In genomic region chr1:101506541-101507164, GRCh38 we compare ENCODE assay signal across 9 cellular contexts.
A peak's percentile ranks its signal among the peaks of the same experiment; 100 is the strongest.
DNase-seq lines count a peak whose midpoint lies in the region; ATAC-seq and TF ChIP-seq lines count a peak whose summit lies in the region.
"Had no signal": no experiment of that assay in that cellular context is flagged by ENCODE, and none has a peak within 500 bp of the region (broad histone marks: within the 10 kb centered on the region; RNA-seq: fewer than 3 reads in every experiment).

No MANE protein-coding gene starts in this region.

- H3K4me1 ChIP-seq in SJCRH30: no peaks in the 10 kb centered on the region
- no peaks in the 10 kb centered on the region for H3K4me1 ChIP-seq in upper lobe of right lung
- H3K4me1 ChIP-seq: BLaER1 had no signal

- H3K9me3 ChIP-seq in SJCRH30 (replicated peaks) (no peaks in the 10 kb centered on the region; the same call in 1 of the 2 replicates), upper lobe of right lung (no peaks in the 10 kb centered on the region)

- H3K36me3 ChIP-seq in SJCRH30 (no peaks in the 10 kb centered on the region), upper lobe of right lung (no peaks in the 10 kb centered on the region)
- H3K36me3 ChIP-seq: BLaER1 had no signal

- intact Hi-C loops in upper lobe of right lung (cut with DNase I): no loop called here

- DNase-seq in DMS79 treated with DMSO at 0.1 percent for 48 hours (lab: John Stamatoyannopoulos, UW) (peak; percentile 3), DMS79 (lab: John Stamatoyannopoulos, UW) (no peak), HuH-7 (ENCODE audit: low spot score) (peak; percentile 12), SJCRH30 (peak; percentile 23 to 74), cerebellum (ENCODE audit: low spot score) (peak; percentile 33), lung microvascular endothelial cell (ENCODE audit: low read depth in 2 of 2) (peak; percentile 37 to 60), upper lobe of right lung (no peak)

- H3K4me3 ChIP-seq in SJCRH30: no peak overlapping the region
- H3K4me3 ChIP-seq in upper lobe of right lung: no peak overlapping the region
- H3K4me3 ChIP-seq: BLaER1 had no signal

- ATAC-seq in GM19468 (IDR thresholded peaks at IDR 0.05; ENCODE audit: extremely low read depth, unreplicated experiment): peak; percentile 68
- peak; percentile 75 for ATAC-seq in upper lobe of right lung

- TF ChIP-seq CTCF in upper lobe of right lung (IDR thresholded peaks at IDR 0.05): peak; percentile 77

- H3K27ac ChIP-seq in SJCRH30: no peak overlapping the region
- H3K27ac ChIP-seq in upper lobe of right lung: no peak overlapping the region
- H3K27ac ChIP-seq: BLaER1 had no signal

- H3K27me3 ChIP-seq in SJCRH30 (no peaks in the 10 kb centered on the region), upper lobe of right lung (no peaks in the 10 kb centered on the region)
- H3K27me3 ChIP-seq: BLaER1 had no signal

Comparison
In these comparisons a context has a peak if more than half of its experiments do, and no peak if none do; other contexts are left out.
1. DNase-seq: peak in DMS79 treated with DMSO at 0.1 percent for 48 hours (single experiment), HuH-7 (single experiment), SJCRH30 (2 of 2), cerebellum (single experiment) and lung microvascular endothelial cell (2 of 2); none in DMS79 (single experiment) and upper lobe of right lung (single experiment).